ENCODE assay signal across 12 cellular contexts in the genomic region with DNA sequence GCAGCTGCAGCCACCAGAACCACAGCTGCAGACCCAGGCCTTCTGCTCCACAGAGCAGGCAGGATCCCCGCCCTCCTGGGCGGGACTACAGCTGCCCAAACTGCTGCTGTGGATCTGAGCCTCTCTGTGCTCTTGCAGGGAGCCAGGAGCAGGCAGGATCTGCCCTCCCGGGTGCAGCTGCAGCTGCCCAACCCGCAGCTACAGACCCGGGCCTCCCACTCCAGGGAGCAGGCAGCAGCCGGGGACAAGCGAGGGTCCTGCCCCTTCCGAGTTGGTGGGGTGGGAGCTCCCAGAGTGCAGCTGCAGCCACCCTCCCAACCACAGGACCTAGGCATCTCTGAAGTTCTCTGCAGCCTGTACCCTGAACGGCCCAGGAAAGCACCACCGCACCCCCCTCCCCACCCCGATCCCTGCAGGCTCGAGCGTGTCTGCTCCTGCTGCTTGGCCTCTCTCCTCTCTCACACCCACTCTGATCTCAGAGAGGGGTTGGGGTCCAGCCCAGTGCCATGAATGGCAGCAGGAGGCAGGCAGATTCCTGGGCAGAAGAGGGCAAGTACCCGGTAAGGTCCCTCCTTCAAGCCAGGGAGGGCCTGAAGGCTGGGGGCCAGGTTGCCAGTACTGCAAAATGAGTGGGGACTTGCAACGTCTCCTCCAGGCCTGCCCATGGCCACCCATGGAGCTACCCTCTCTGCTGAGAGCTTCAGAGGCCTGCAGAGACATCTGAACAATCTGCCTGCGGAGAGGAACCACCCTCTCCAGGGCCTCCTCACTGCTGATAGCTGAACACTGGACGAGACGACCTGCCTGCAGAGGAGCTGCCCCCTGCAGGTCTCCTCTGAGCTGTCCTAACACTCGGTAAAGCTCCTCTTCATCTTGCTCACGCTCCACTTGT. TPM values are rescaled to one million over a fixed set of nuclear protein-coding genes. Genes with fewer than 3 reads are reported as not detected.
DNase-seq lines count a peak whose midpoint lies in the region; ATAC-seq and TF ChIP-seq lines count a peak whose summit lies in the region.
"Had no signal": no experiment of that assay in that cellular context is flagged by ENCODE, and none has a peak within 500 bp of the region (broad histone marks: within the 10 kb centered on the region; RNA-seq: fewer than 3 reads in every experiment).

No MANE protein-coding gene starts in this region.

- no peaks in the 10 kb centered on the region for H3K36me3 ChIP-seq in DND-41 (ENCODE audit: insufficient read depth, low read length)
- no peaks in the 10 kb centered on the region for H3K36me3 ChIP-seq in mesendoderm (ENCODE audit: control insufficient read depth, insufficient read depth, low read length)
- no peaks in the 10 kb centered on the region for H3K36me3 ChIP-seq in ascending aorta

- no peaks in the 10 kb centered on the region for H4K20me1 ChIP-seq in DND-41 (ENCODE audit: insufficient read depth, low read length)

- H3K36me3 Mint-ChIP-seq in T-helper 17 cell (ENCODE audit: low read depth), result peaks cover 5% of the 10 kb centered on the region
- H3K36me3 Mint-ChIP-seq: brain, memory B cell had no signal

- H3K27me3 Mint-ChIP-seq in T-helper 17 cell, result no peaks in the 10 kb centered on the region

- no peak overlapping the region for H2AK5ac ChIP-seq in mesendoderm (ENCODE audit: low read length)

- no peak overlapping the region for H2BK15ac ChIP-seq in mesendoderm (replicated peaks; ENCODE audit: low read depth)

- H3K27me3 ChIP-seq in DND-41 (ENCODE audit: insufficient read depth, low read length, poor library complexity) (no peaks in the 10 kb centered on the region), mesendoderm (ENCODE audit: insufficient read depth, low read length, poor library complexity) (no peaks in the 10 kb centered on the region), ascending aorta (no peaks in the 10 kb centered on the region)

- H3K4me3 Mint-ChIP-seq in T-helper 17 cell, result no peak overlapping the region
- H3K4me3 Mint-ChIP-seq: brain, memory B cell had no signal

- H3K27ac ChIP-seq in DND-41 (ENCODE audit: low read length), result peak overlapping the region; percentile 91
- H3K27ac ChIP-seq in mesendoderm (ENCODE audit: low read depth, low read length), result no peak overlapping the region
- no peak overlapping the region for H3K27ac ChIP-seq in ascending aorta

- H3K18ac ChIP-seq in mesendoderm (ENCODE audit: low read length), result no peak overlapping the region

- no CpG with 5 or more reads among the region's 20 CpGs for WGBS in mesendoderm (ENCODE audit: extremely low coverage, insufficient coverage, low lambda C conversion rate)
- WGBS in lower leg skin, 2 donors, result 23 to 30% methylated on average over 14 to 20 of the region's 20 CpGs

- H3K23ac ChIP-seq in mesendoderm (ENCODE audit: low read length), result no peak overlapping the region

- TF ChIP-seq CTCF in DND-41 (IDR thresholded peaks at IDR 0.05; ENCODE audit: borderline replicate concordance, extremely low read depth, low read length, poor library complexity, severe bottlenecking), result peak; percentile 35
- peak; percentile 30 for TF ChIP-seq CTCF in cardiac fibroblast (IDR thresholded peaks at IDR 0.05; ENCODE audit: low read depth, low read length)
- no peak for TF ChIP-seq CTCF in lower leg skin (IDR thresholded peaks at IDR 0.05)
- TF ChIP-seq CTCF in ascending aorta (IDR thresholded peaks at IDR 0.05), result no peak

- intact Hi-C loops in lower leg skin (cut with DNase I; ENCODE audit: low total_unique reads) (no loop called here), ascending aorta (cut with DNase I) (no loop called here)

- H3K4me1 ChIP-seq in DND-41 (ENCODE audit: insufficient read depth, low read length), result peaks cover 23% of the 10 kb centered on the region
- no peaks in the 10 kb centered on the region for H3K4me1 ChIP-seq in mesendoderm (ENCODE audit: control insufficient read depth, low read depth, low read length)
- no peaks in the 10 kb centered on the region for H3K4me1 ChIP-seq in ascending aorta

- peak overlapping the region; percentile 55 for H2AFZ ChIP-seq in DND-41 (ENCODE audit: low read depth, low read length)

- H3K9me3 ChIP-seq in DND-41 (ENCODE audit: insufficient read depth, low read length, severe bottlenecking), result no peaks in the 10 kb centered on the region
- no peaks in the 10 kb centered on the region for H3K9me3 ChIP-seq in ascending aorta
- H3K9me3 ChIP-seq in T-helper 17 cell (ENCODE audit: control insufficient read depth, low read length, poor library complexity, severe bottlenecking), result no peaks in the 10 kb centered on the region

- H2BK120ac ChIP-seq in mesendoderm (ENCODE audit: low read depth, low read length), result no peak overlapping the region

- H2BK5ac ChIP-seq in mesendoderm (ENCODE audit: low read length), result no peak overlapping the region

- H4K8ac ChIP-seq in mesendoderm (ENCODE audit: low read depth, low read length), result no peak overlapping the region

- H3K56ac ChIP-seq in mesendoderm (ENCODE audit: low read length), result peak overlapping the region; percentile 51

- DNase-seq in DND-41 (peak; percentile 96), LHCN-M2 (ENCODE audit: low read depth) (peak; percentile 26), cardiac fibroblast (ENCODE audit: low read depth in 2 of 2) (peak in 1 of 2 donors; percentile 46), mesendoderm (peak; percentile 75), lower leg skin (ENCODE audit: low spot score in 2 of 2) (no peak), ascending aorta (ENCODE audit: low spot score in 2 of 2) (no peak), left lobe of liver (ENCODE audit: low spot score) (no peak), T-helper 17 cell (no peak)
- DNase-seq: activated CD4-positive, alpha-beta T cell treated with anti-CD3 and anti-CD28 coated beads for 1 hour; NCI-H1105 had no signal

- H3K4me2 ChIP-seq in DND-41 (ENCODE audit: insufficient read depth, low read length) (peak overlapping the region; percentile 54), mesendoderm (ENCODE audit: low read length) (no peak overlapping the region)

- H4K5ac ChIP-seq in mesendoderm (ENCODE audit: low read length), result no peak overlapping the region

- TF ChIP-seq POLR2A in lower leg skin (IDR thresholded peaks at IDR 0.05), result no peak

- peak overlapping the region in 1 of 2 experiments; percentile 25; a peak in 1 of 4 replicates for H3K4me3 ChIP-seq in DND-41 (ENCODE audit: low read depth in 1 of 2, low read length in 2 of 2)
- no peak overlapping the region for H3K4me3 ChIP-seq in cardiac fibroblast (replicated peaks in 1 of 2; ENCODE audit: low read depth in 2 of 2, low read length in 2 of 2)
- H3K4me3 ChIP-seq in mesendoderm (ENCODE audit: low read length), result no peak overlapping the region
- no peak overlapping the region for H3K4me3 ChIP-seq in lower leg skin (ENCODE audit: low read depth, poor library complexity, severe bottlenecking)
- no peak overlapping the region for H3K4me3 ChIP-seq in ascending aorta

- H3K4me1 Mint-ChIP-seq in T-helper 17 cell, result peaks cover 5% of the 10 kb centered on the region
- H3K4me1 Mint-ChIP-seq: memory B cell had no signal

- no peak overlapping the region for H3K4ac ChIP-seq in mesendoderm (ENCODE audit: low read depth, low read length)

- ATAC-seq in DND-41 (ENCODE audit: insufficient read depth, low read depth) (peak; percentile 94), left lobe of liver (no peak), T-helper 17 cell (no peak)

- no peaks in the 10 kb centered on the region for H3K79me1 ChIP-seq in mesendoderm (ENCODE audit: low read length)

- H3K79me2 ChIP-seq in DND-41 (ENCODE audit: insufficient read depth, low read length), result no peaks in the 10 kb centered on the region
- no peaks in the 10 kb centered on the region for H3K79me2 ChIP-seq in mesendoderm (ENCODE audit: control insufficient read depth, insufficient read depth, low read length)

- no peak overlapping the region for H3K27ac Mint-ChIP-seq in T-helper 17 cell
- H3K27ac Mint-ChIP-seq: memory B cell had no signal

- peak overlapping the region; percentile 46 for H3K9ac ChIP-seq in DND-41 (ENCODE audit: low read depth, low read length)
- no peak overlapping the region for H3K9ac ChIP-seq in mesendoderm (ENCODE audit: low read length)

RNA-seq across cellular contexts. Expression of gene EMP3, which starts 16.4 kb away (rescaled TPM):
- total RNA-seq in LHCN-M2 (2014; rRNA removed), result 184 and 258 TPM in 2 replicates
- 937 TPM for polyA plus RNA-seq in LHCN-M2 (2012)
- 19.6 TPM for polyA plus RNA-seq in mesendoderm (2013, experiment 1 of 2)
- polyA plus RNA-seq in mesendoderm (2013, experiment 2 of 2), result 22.3 TPM
- 10 to 100 TPM; 11.5 to 29.3 (median 14.7) TPM for total RNA-seq in lower leg skin
- total RNA-seq in ascending aorta, result 18.2 TPM
- total RNA-seq in left lobe of liver, result 6.7 TPM
- total RNA-seq in T-helper 17 cell, result 100 to 1,000 TPM; 286 to 374 TPM

RNA-seq across cellular contexts. Expression of gene ZNF114, which starts 39.1 kb away (rescaled TPM):
- total RNA-seq in LHCN-M2 (2014; rRNA removed) (0.13 TPM in 1 of 2 replicates, not detected in the other), lower leg skin (under 1 TPM in 3 of 4 donors, not detected in 1; 0.15 to 0.81 (median 0.62) TPM), ascending aorta (not detected), left lobe of liver (not detected), T-helper 17 cell (not detected)
- polyA plus RNA-seq in LHCN-M2 (2012), result 0.16 TPM
- 8.1 TPM for polyA plus RNA-seq in mesendoderm (2013, experiment 1 of 2)
- 8.1 TPM for polyA plus RNA-seq in mesendoderm (2013, experiment 2 of 2)

RNA-seq across cellular contexts. Expression of gene CARD8, which starts 53.2 kb away (rescaled TPM):
- total RNA-seq in LHCN-M2 (2014; rRNA removed), result 12.3 and 26.1 TPM in 2 replicates
- 9.8 TPM for polyA plus RNA-seq in LHCN-M2 (2012)
- polyA plus RNA-seq in mesendoderm (2013, experiment 1 of 2), result 15.9 TPM
- polyA plus RNA-seq in mesendoderm (2013, experiment 2 of 2), result 14.8 TPM
- 10 to 100 TPM in 3 of 4 donors, 1 to 10 TPM in 1; 9.3 to 14.1 (median 11.1) TPM for total RNA-seq in lower leg skin
- total RNA-seq in ascending aorta, result 41.0 TPM
- total RNA-seq in left lobe of liver, result 17.4 TPM
- total RNA-seq in T-helper 17 cell, result 100 to 1,000 TPM; 127 to 164 TPM

RNA-seq across cellular contexts. Expression of gene TMEM143, which starts 54.8 kb away (rescaled TPM):
- total RNA-seq in LHCN-M2 (2014; rRNA removed) (7.3 and 7.6 TPM in 2 replicates), lower leg skin (10 to 100 TPM in 1 of 4 donors, 1 to 10 TPM in 3; 6.7 to 21.0 (median 8.7) TPM), ascending aorta (25.3 TPM), left lobe of liver (19.0 TPM), T-helper 17 cell (1 to 10 TPM; 7.9 to 8.8 TPM)
- polyA plus RNA-seq in LHCN-M2 (2012), result 5.8 TPM
- 4.8 TPM for polyA plus RNA-seq in mesendoderm (2013, experiment 1 of 2)
- polyA plus RNA-seq in mesendoderm (2013, experiment 2 of 2), result 4.9 TPM

RNA-seq across cellular contexts. Expression of gene SYNGR4, which starts 55.2 kb away (rescaled TPM):
- not detected in 2 replicates for total RNA-seq in LHCN-M2 (2014; rRNA removed)
- not detected for polyA plus RNA-seq in LHCN-M2 (2012)
- polyA plus RNA-seq in mesendoderm (2013, experiment 1 of 2), result 0.13 TPM
- polyA plus RNA-seq in mesendoderm (2013, experiment 2 of 2), result 0.14 TPM
- total RNA-seq in lower leg skin, result not detected
- not detected for total RNA-seq in ascending aorta
- total RNA-seq in left lobe of liver, result not detected
- total RNA-seq in T-helper 17 cell, result not detected

Comparison
In these comparisons a context has a peak if more than half of its experiments do, and no peak if none do; other contexts are left out.
1. DNase-seq: peak in DND-41 (single experiment), LHCN-M2 (single experiment) and mesendoderm (single experiment); none in lower leg skin (0 of 2), ascending aorta (0 of 2), left lobe of liver (single experiment) and T-helper 17 cell (0 of 3).
2. CTCF ChIP-seq: peak in DND-41 (single experiment) and cardiac fibroblast (single experiment); none in lower leg skin (0 of 3) and ascending aorta (0 of 3).